8 cellular contexts compared by ENCODE assay signal in the genomic region with DNA sequence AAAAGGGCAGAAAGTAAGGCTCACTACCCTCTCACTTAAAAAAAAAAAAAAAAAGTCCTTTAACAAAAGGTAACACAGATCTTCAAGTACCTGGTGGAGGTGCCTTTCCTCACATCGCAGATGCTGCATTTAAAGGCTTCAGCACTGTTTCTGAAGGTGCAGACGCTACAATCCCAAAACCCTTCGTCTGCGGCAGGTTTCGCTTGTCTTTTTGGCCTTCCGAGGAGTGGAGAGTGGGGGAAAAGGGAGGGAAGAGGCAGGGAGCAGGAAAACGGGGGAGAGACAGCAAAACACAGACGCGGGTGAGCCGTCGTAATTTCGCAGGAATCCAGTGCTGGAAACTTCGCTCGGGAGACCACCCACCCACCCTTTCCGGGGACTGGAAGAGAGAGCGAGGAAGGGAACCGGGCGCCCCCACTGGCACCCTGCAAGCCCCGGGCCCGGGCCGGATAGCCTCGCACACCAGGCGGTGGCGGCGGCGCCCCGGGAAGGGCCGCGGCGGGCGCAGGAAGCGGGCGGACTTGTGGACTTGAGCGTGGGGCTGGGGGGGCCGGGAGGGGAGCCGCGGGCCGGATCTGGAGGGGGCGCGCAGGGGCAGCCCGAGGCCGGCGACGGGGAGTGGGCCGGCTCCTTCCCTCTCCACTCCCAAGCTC. TPM values are rescaled to one million over a fixed set of nuclear protein-coding genes. Genes with fewer than 3 reads are reported as not detected.
DNase-seq lines count a peak whose midpoint lies in the region; ATAC-seq and TF ChIP-seq lines count a peak whose summit lies in the region.

Gene RYBP (minus strand): TSS at position 216 of the 653 bp plus-strand sequence.

- POLR2A ChIA-PET in Caco-2 (lab: Charles Lee) (no interaction called here), WTC11 (lab: Charles Lee) (interaction anchor here (0.5 to 0.9 kb wide), 2 partner anchors 15 to 599 kb away, joined by 3 read pairs; no protein-coding TSS in a partner anchor)

- no TSS peak for BruUV-seq in Caco-2 (replicated peaks; lab: Mats Ljungman, UMichigan)

- H3K36me3 ChIP-seq in Caco-2 (ENCODE audit: control insufficient read depth, insufficient read depth, low read length) (no peaks in the 10 kb centered on the region), endocrine pancreas (ENCODE audit: control insufficient read depth, insufficient read depth, low read length) (no peaks in the 10 kb centered on the region)

- TF ChIP-seq CTCF in Caco-2 (IDR thresholded peaks at IDR 0.05; ENCODE audit: insufficient read depth in 1 of 2, low read depth in 1 of 2, low read length in 1 of 2, severe bottlenecking in 1 of 2, unreplicated experiment in 1 of 2) (peak in 1 of 2 experiments; percentile 13), WTC11 (IDR thresholded peaks at IDR 0.05) (no peak), type B pancreatic cell (conservative IDR thresholded peaks at IDR 0.05) (peak; percentile 15)

- intact Hi-C loops in Caco-2 (cut with micrococcal nuclease; ENCODE audit: unreplicated experiment), result loop anchor here (2.0 to 5.0 kb wide), 2 partner anchors 64 to 376 kb away; no protein-coding TSS in a partner anchor

- H3K27me3 ChIP-seq in Caco-2 (replicated peaks; ENCODE audit: control insufficient read depth, insufficient read depth, low read length), result no peaks in the 10 kb centered on the region
- no peaks in the 10 kb centered on the region for H3K27me3 ChIP-seq in endocrine pancreas (ENCODE audit: control insufficient read depth, insufficient read depth, low read length)

- ATAC-seq in GM21367 (IDR thresholded peaks at IDR 0.05; ENCODE audit: unreplicated experiment), result peak; percentile 2
- ATAC-seq in WTC11, result no peak

- no peak for DNase-seq in Caco-2
- peak; percentile 41 for DNase-seq in HT-29 (ENCODE audit: low spot score)
- no peak for DNase-seq in WTC11 (ENCODE audit: low spot score)
- no peak for DNase-seq in mucosa of gallbladder (ENCODE audit: low spot score)
- peak; percentile 74 for DNase-seq in type B pancreatic cell (ENCODE audit: extremely low spot score, unreplicated experiment)
- no peak for DNase-seq in NCI-H2107 treated with DMSO at 0.1 percent for 48 hours (lab: John Stamatoyannopoulos, UW; ENCODE audit: unreplicated experiment)

- H3K4me3 Mint-ChIP-seq in Caco-2 (ENCODE audit: unreplicated experiment), result peak within 1 kb of the TSS; percentile 99
- H3K4me3 Mint-ChIP-seq in WTC11, result peak within 1 kb of the TSS; percentile 99
- peak within 1 kb of the TSS; percentile 98 for H3K4me3 Mint-ChIP-seq in type B pancreatic cell

- H3K9me3 ChIP-seq in Caco-2 (no peaks in the 10 kb centered on the region), endocrine pancreas (ENCODE audit: control insufficient read depth, low read length) (no peaks in the 10 kb centered on the region)

- H3K9me3 Mint-ChIP-seq in Caco-2 (ENCODE audit: unreplicated experiment), result no peaks in the 10 kb centered on the region
- no peaks in the 10 kb centered on the region for H3K9me3 Mint-ChIP-seq in WTC11
- no peaks in the 10 kb centered on the region for H3K9me3 Mint-ChIP-seq in type B pancreatic cell

- H3K4me1 Mint-ChIP-seq in Caco-2 (ENCODE audit: low read depth, unreplicated experiment), result peaks cover 41% of the 10 kb centered on the region
- peaks cover 59% of the 10 kb centered on the region for H3K4me1 Mint-ChIP-seq in WTC11
- H3K4me1 Mint-ChIP-seq in type B pancreatic cell (ENCODE audit: unreplicated experiment), result peaks cover 34% of the 10 kb centered on the region

- CTCF ChIA-PET in Caco-2 (lab: Charles Lee), result interaction anchor here (0.9 to 1.1 kb wide), 2 partner anchors 372 to 491 kb away, joined by 3 read pairs; no protein-coding TSS in a partner anchor
- CTCF ChIA-PET in WTC11 (lab: Charles Lee), result interaction anchor here (1.1 kb wide), 1 partner anchor 140 kb away, joined by 3 read pairs; no protein-coding TSS in a partner anchor

- H3K27me3 Mint-ChIP-seq in Caco-2 (ENCODE audit: insufficient read depth, unreplicated experiment) (no peaks in the 10 kb centered on the region), WTC11 (ENCODE audit: low read depth) (peaks cover 27% of the 10 kb centered on the region), type B pancreatic cell (peaks cover 7% of the 10 kb centered on the region)

- H3K4me1 ChIP-seq in Caco-2 (peaks cover 28% of the 10 kb centered on the region), endocrine pancreas (ENCODE audit: control insufficient read depth, insufficient read depth, low read length) (peaks cover 7% of the 10 kb centered on the region)

- H3K4me3 ChIP-seq in Caco-2 (ENCODE audit: low read depth, low read length) (peak within 1 kb of the TSS; percentile 92), endocrine pancreas (ENCODE audit: control insufficient read depth, insufficient read depth, low read length) (peak within 1 kb of the TSS; percentile 99)

- H3K9ac ChIP-seq in endocrine pancreas (ENCODE audit: control insufficient read depth, insufficient read depth, low read length), result peak within 1 kb of the TSS; percentile 97

- H3K27ac Mint-ChIP-seq in Caco-2 (ENCODE audit: unreplicated experiment) (peak within 1 kb of the TSS; percentile 97), WTC11 (peak within 1 kb of the TSS; percentile 98), type B pancreatic cell (peak within 1 kb of the TSS; percentile 97)

- H3K36me3 Mint-ChIP-seq in Caco-2 (ENCODE audit: insufficient read depth, unreplicated experiment), result peaks cover 24% of the 10 kb centered on the region
- peaks cover 9% of the 10 kb centered on the region for H3K36me3 Mint-ChIP-seq in WTC11
- peaks cover 21% of the 10 kb centered on the region for H3K36me3 Mint-ChIP-seq in type B pancreatic cell

TF ChIP-seq in WTC11, 78 proteins besides CTCF, POLR2A, EP300 and RAD21 (continues in another document):
- TF ChIP-seq, protein P1, sequence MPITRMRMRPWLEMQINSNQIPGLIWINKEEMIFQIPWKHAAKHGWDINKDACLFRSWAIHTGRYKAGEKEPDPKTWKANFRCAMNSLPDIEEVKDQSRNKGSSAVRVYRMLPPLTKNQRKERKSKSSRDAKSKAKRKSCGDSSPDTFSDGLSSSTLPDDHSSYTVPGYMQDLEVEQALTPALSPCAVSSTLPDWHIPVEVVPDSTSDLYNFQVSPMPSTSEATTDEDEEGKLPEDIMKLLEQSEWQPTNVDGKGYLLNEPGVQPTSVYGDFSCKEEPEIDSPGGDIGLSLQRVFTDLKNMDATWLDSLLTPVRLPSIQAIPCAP (CRISPR knock-in tag; IDR thresholded peaks at IDR 0.05), result no peak
- TF ChIP-seq SP1 (CRISPR knock-in tag; conservative IDR thresholded peaks at IDR 0.05), result 0 out of 2 replicates have a peak, but pooled peaks have one; percentile 5
- TF ChIP-seq ZNF423 (CRISPR knock-in tag; IDR thresholded peaks at IDR 0.05), result peak; percentile 83
- no peak for TF ChIP-seq GTF2I (CRISPR knock-in tag; conservative IDR thresholded peaks at IDR 0.05)
- no peak for TF ChIP-seq CREM (CRISPR knock-in tag; IDR thresholded peaks at IDR 0.05)
- TF ChIP-seq RORB (CRISPR knock-in tag; IDR thresholded peaks at IDR 0.05), result no peak
- TF ChIP-seq SMAD4 (CRISPR knock-in tag; IDR thresholded peaks at IDR 0.05), result no peak
- TF ChIP-seq PREB (CRISPR knock-in tag; IDR thresholded peaks at IDR 0.05; ENCODE audit: borderline replicate concordance), result no peak
- TF ChIP-seq, protein P2, sequence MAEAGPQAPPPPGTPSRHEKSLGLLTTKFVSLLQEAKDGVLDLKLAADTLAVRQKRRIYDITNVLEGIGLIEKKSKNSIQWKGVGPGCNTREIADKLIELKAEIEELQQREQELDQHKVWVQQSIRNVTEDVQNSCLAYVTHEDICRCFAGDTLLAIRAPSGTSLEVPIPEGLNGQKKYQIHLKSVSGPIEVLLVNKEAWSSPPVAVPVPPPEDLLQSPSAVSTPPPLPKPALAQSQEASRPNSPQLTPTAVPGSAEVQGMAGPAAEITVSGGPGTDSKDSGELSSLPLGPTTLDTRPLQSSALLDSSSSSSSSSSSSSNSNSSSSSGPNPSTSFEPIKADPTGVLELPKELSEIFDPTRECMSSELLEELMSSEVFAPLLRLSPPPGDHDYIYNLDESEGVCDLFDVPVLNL (CRISPR knock-in tag; IDR thresholded peaks at IDR 0.05; ENCODE audit: borderline replicate concordance, low read depth), result no peak
- TF ChIP-seq, protein P3, sequence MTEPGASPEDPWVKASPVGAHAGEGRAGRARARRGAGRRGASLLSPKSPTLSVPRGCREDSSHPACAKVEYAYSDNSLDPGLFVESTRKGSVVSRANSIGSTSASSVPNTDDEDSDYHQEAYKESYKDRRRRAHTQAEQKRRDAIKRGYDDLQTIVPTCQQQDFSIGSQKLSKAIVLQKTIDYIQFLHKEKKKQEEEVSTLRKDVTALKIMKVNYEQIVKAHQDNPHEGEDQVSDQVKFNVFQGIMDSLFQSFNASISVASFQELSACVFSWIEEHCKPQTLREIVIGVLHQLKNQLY (CRISPR knock-in tag; IDR thresholded peaks at IDR 0.05), result no peak
- no peak for TF ChIP-seq CDX4 (CRISPR knock-in tag; IDR thresholded peaks at IDR 0.05; ENCODE audit: borderline replicate concordance)
- no peak for TF ChIP-seq MAX (CRISPR knock-in tag; IDR thresholded peaks at IDR 0.05)
- 0 out of 2 replicates have a peak, but pooled peaks have one; percentile 34 for TF ChIP-seq ZNF232 (CRISPR knock-in tag; IDR thresholded peaks at IDR 0.05)
- TF ChIP-seq ELF4 (CRISPR knock-in tag; IDR thresholded peaks at IDR 0.05; ENCODE audit: low read depth), result no peak

RNA-seq across cellular contexts. Expression of gene RYBP, which starts in this region (rescaled TPM):
- total RNA-seq in Caco-2 (2022), result 13.2 and 13.9 TPM in 2 replicates
- total RNA-seq in HT-29 (2014; rRNA removed; shearing (Covaris generic)), result 1.5 and 2.1 TPM in 2 replicates
- total RNA-seq in WTC11 (2021), result 20.0 to 21.4 TPM (median 20.0 TPM) in 3 replicates
- 14.3 TPM for total RNA-seq in mucosa of gallbladder
- 25.8 and 30.3 TPM in 2 replicates for total RNA-seq in type B pancreatic cell (ENCODE audit: low replicate concordance)

Comparison
In these comparisons a context has a peak if more than half of its experiments do, and no peak if none do; other contexts are left out.
1. DNase-seq: peak in HT-29 (single experiment) and type B pancreatic cell (single experiment); none in Caco-2 (0 of 2), WTC11 (single experiment), mucosa of gallbladder (single experiment) and NCI-H2107 treated with DMSO at 0.1 percent for 48 hours (single experiment).
2. Peak in every context shown above with its lines, with median percentiles within 50 percentile points of each other: H3K27ac Mint-ChIP-seq and H3K4me3 Mint-ChIP-seq.